Comparison of ENCODE assay signal across 8 cellular contexts in genomic region chr10:60944910-60945297, GRCh38. TPM values are rescaled to one million over a fixed set of nuclear protein-coding genes. Genes with fewer than 3 reads are reported as not detected.
DNase-seq lines count a peak whose midpoint lies in the region; TF ChIP-seq lines count a peak whose summit lies in the region.

No MANE protein-coding gene starts in this region.

- TF ChIP-seq POLR2A in spleen (IDR thresholded peaks at IDR 0.05) = no peak

- 33 to 57% (median 46%) methylated on average over 4 of the region's 4 CpGs for WGBS in spleen, 5 donors

- H3K4me3 ChIP-seq in HFF-Myc (replicated peaks; ENCODE audit: low read depth, low read length) (peak overlapping the region; percentile 67), adipocyte (ENCODE audit: low read length) (peak overlapping the region; percentile 84), iPS-18c (ENCODE audit: insufficient read depth, low read depth, low read length) (peak overlapping the region; percentile 79; the same call in 1 of the 2 replicates), spleen (peak overlapping the region; percentile 54 to 83 (median 62))

- H3K9me3 ChIP-seq in adipocyte (ENCODE audit: control insufficient read depth, low read length) (no peaks in the 10 kb centered on the region), iPS-18c (ENCODE audit: control insufficient read depth, insufficient read depth, low read length) (no peaks in the 10 kb centered on the region), spleen (no peaks in the 10 kb centered on the region)

- H3K36me3 ChIP-seq in adipocyte (ENCODE audit: control insufficient read depth, insufficient read depth, low read length, severe bottlenecking) (no peaks in the 10 kb centered on the region), spleen (no peaks in the 10 kb centered on the region)

- DNase-seq in HFF-Myc (ENCODE audit: extremely low read depth, low read depth) = no peak
- no peak for DNase-seq in adipocyte (ENCODE audit: low read depth)
- no peak for DNase-seq in spleen
- DNase-seq in cerebellum (ENCODE audit: low spot score) = no peak
- DNase-seq in HuH-7 (ENCODE audit: low spot score) = no peak
- no peak for DNase-seq in HUDEP-2 (lab: John Stamatoyannopoulos, UW; ENCODE audit: unreplicated experiment in 76 of 76)
- no peak for DNase-seq in GDM1 (lab: John Stamatoyannopoulos, UW)

- H3K27ac ChIP-seq in spleen = peak overlapping the region; percentile 30 to 95 (median 92)

- TF ChIP-seq CTCF in HFF-Myc (IDR thresholded peaks at IDR 0.05; ENCODE audit: low read depth, low read length, missing control alignments) (no peak), spleen (IDR thresholded peaks at IDR 0.05 in 8 of 11, conservative IDR thresholded peaks at IDR 0.05 in 3 of 11) (no peak)

- H3K4me1 ChIP-seq in adipocyte (ENCODE audit: control insufficient read depth, insufficient read depth, low read length) (peaks cover 38% of the 10 kb centered on the region), spleen (peaks cover 0 to 40% (median 22%) of the 10 kb centered on the region in 6 donors)

- intact Hi-C loops in spleen (cut with DNase I; ENCODE audit: low total_unique reads) = no loop called here

- peak overlapping the region; percentile 94 for H3K9ac ChIP-seq in adipocyte (ENCODE audit: low read length)

- no peaks in the 10 kb centered on the region for H3K27me3 ChIP-seq in adipocyte (replicated peaks; ENCODE audit: control insufficient read depth, insufficient read depth, low read length)
- H3K27me3 ChIP-seq in spleen (replicated peaks in 1 of 7) = peaks cover 0 to 36% (median 0%) of the 10 kb centered on the region in 7 donors

RNA-seq across cellular contexts. Expression of gene RHOBTB1, which starts 0.9 kb away (rescaled TPM):
- total RNA-seq in spleen (10 to 100 TPM; 12.1 to 49.2 (median 24.8) TPM), cerebellum (26.4 TPM)
- polyA plus RNA-seq in spleen = 10 to 100 TPM in 1 of 3 donors, 1 to 10 TPM in 2; 4.9 to 15.3 (median 4.9) TPM
